Comparison of ENCODE assay signal across 15 cellular contexts in genomic region chr16:58937661-58938060, GRCh38.
"Had no signal": no experiment of that assay in that cellular context is flagged by ENCODE, and none has a peak within 500 bp of the region (broad histone marks: within the 10 kb centered on the region; RNA-seq: fewer than 3 reads in every experiment).

No MANE protein-coding gene starts in this region.

- H3K27ac Mint-ChIP-seq: activated naive CD4-positive, alpha-beta T cell treated with anti-CD3 and anti-CD28 coated beads for 36 hours; activated T-helper 17 cell treated with anti-CD3 and anti-CD28 coated beads, Interleukin-2, amount 50 U/mL, for 72 hours; memory B cell had no signal

- ATAC-seq: activated T-helper 17 cell treated with anti-CD3 and anti-CD28 coated beads, Interleukin-2, amount 50 U/mL, for 72 hours; foreskin keratinocyte; left ventricle myocardium superior; psoas muscle; right lobe of liver had no signal

- H3K36me3 Mint-ChIP-seq: memory B cell had no signal

- H3K27me3 Mint-ChIP-seq: memory B cell had no signal

- DNase-seq: activated naive CD4-positive, alpha-beta T cell treated with anti-CD3 and anti-CD28 coated beads for 36 hours; cerebellar nuclear complex; effector CD8-positive, alpha-beta T cell; foreskin keratinocyte; glutamatergic neuron; hypothalamus; left ventricle myocardium superior; psoas muscle; right lobe of liver; spleen; stomach; testis; upper lobe of left lung had no signal

- H3K4me3 Mint-ChIP-seq: activated naive CD4-positive, alpha-beta T cell treated with anti-CD3 and anti-CD28 coated beads for 36 hours; activated T-helper 17 cell treated with anti-CD3 and anti-CD28 coated beads, Interleukin-2, amount 50 U/mL, for 72 hours; memory B cell had no signal

- H3K4me1 Mint-ChIP-seq: activated T-helper 17 cell treated with anti-CD3 and anti-CD28 coated beads, Interleukin-2, amount 50 U/mL, for 72 hours had no signal
